In the genomic region with DNA sequence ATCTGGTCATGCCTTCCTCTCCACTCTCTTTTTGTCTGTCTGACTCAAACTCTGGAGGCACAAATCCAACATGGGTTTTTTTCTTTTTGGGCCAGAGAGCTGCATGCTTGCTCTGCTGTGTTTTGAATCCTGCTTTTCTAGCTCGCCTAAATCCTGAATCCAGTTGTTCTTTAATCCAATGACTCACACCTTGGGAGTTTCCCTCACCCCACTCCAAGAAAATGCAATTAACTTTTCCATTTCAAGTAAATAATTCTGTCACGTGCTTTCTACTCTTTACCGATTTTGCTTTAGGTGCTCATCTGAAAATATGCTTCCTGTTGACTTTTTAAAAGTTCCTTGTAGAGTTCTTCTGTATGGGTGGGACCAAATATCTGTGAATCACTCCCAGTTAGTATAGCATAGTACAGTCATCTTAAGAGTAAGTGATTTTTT, we compare ENCODE assay signal across 1 cellular context.
TF ChIP-seq lines count a peak whose summit lies in the region.

No MANE protein-coding gene starts in this region.

TF ChIP-seq in SK-N-SH, 30 proteins besides CTCF, POLR2A, EP300 and RAD21 (continued from another document):
- TF ChIP-seq TEAD4 (IDR thresholded peaks at IDR 0.05; ENCODE audit: borderline replicate concordance, insufficient read depth) (peak; percentile 40; the same call in 1 of the 2 replicates), NFIC (IDR thresholded peaks at IDR 0.05; ENCODE audit: borderline replicate concordance) (no peak)
